Comparison of ENCODE assay signal across 12 cellular contexts in the genomic region with DNA sequence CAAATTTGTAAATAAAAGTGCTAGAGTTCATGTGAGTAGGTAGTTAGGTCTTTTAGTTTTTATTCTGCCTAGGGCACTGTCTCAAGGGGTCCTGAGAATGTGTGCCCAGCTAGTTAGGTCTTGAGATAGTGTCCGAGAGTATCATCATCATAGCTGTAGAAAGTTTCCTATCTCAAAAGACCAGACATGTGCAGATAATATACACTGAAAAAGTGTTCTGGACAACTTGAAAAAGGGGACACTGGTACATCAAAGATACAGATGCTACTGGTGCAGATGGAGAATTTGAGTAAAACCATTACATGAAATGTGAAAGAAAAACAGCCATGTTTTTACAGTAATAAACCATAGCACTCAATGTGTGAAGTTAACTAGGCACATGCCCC. TPM values are rescaled to one million over a fixed set of nuclear protein-coding genes. Genes with fewer than 3 reads are reported as not detected.
DNase-seq lines count a peak whose midpoint lies in the region; ATAC-seq, FAIRE-seq and TF ChIP-seq lines count a peak whose summit lies in the region.
"Had no signal": no experiment of that assay in that cellular context is flagged by ENCODE, and none has a peak within 500 bp of the region (broad histone marks: within the 10 kb centered on the region; RNA-seq: fewer than 3 reads in every experiment).

No MANE protein-coding gene starts in this region.

- TF ChIP-seq POLR2A in GM12891 (IDR thresholded peaks at IDR 0.05; ENCODE audit: low read depth, low read length) = no peak

- no peak for DNase-seq in GM12891 (ENCODE audit: insufficient read length, low spot score)
- DNase-seq in NCI-H748 (lab: John Stamatoyannopoulos, UW; ENCODE audit: unreplicated experiment) = no peak
- no peak for DNase-seq in GF-D8 (lab: John Stamatoyannopoulos, UW)
- DNase-seq in NCI-H187 (lab: John Stamatoyannopoulos, UW) = no peak
- no peak for DNase-seq in NCI-H2107 treated with DMSO at 0.1 percent for 48 hours (lab: John Stamatoyannopoulos, UW; ENCODE audit: unreplicated experiment)
- DNase-seq: activated naive CD4-positive, alpha-beta T cell treated with anti-CD3 and anti-CD28 coated beads, Interleukin-2, amount 10 ng/mL, durations not matched to agents 7 days and 5 days; NCI-H510A treated with DMSO at 0.1 percent for 48 hours; tibial artery had no signal

- no peaks in the 10 kb centered on the region for H3K9me2 ChIP-seq in Loucy (replicated peaks; ENCODE audit: low read depth, low read length)

- peak; percentile 58 for FAIRE-seq in GM12891 (lab: Jason Lieb, UNC)

- H3K9me3 ChIP-seq in Loucy (ENCODE audit: insufficient read depth, low read depth, low read length) = no peaks in the 10 kb centered on the region
- H3K9me3 ChIP-seq in mononuclear cell (ENCODE audit: low read depth, low read length) = no peaks in the 10 kb centered on the region
- H3K9me3 ChIP-seq: esophagus muscularis mucosa, tibial artery had no signal

- no peaks in the 10 kb centered on the region for H3K27me3 ChIP-seq in Loucy (ENCODE audit: insufficient read depth, low read length, poor library complexity, severe bottlenecking)
- H3K27me3 ChIP-seq in mononuclear cell (ENCODE audit: insufficient read depth, low read length) = no peaks in the 10 kb centered on the region
- H3K27me3 ChIP-seq: tibial artery had no signal

- H3K4me3 ChIP-seq in Loucy (ENCODE audit: low read length, poor library complexity, severe bottlenecking) = peak overlapping the region; percentile 48
- H3K4me3 ChIP-seq in mononuclear cell (ENCODE audit: low read length) = peak overlapping the region; percentile 10
- H3K4me3 ChIP-seq: esophagus muscularis mucosa, tibial artery had no signal

- no peaks in the 10 kb centered on the region for H3K36me3 ChIP-seq in Loucy (ENCODE audit: insufficient read depth, low read length)

- H3K4me1 ChIP-seq in Loucy (ENCODE audit: insufficient read depth, low read length, poor library complexity, severe bottlenecking) (peaks cover 24% of the 10 kb centered on the region), mononuclear cell (ENCODE audit: insufficient read depth, low read length) (peaks cover 24% of the 10 kb centered on the region)

- peak overlapping the region; percentile 86 for H2AFZ ChIP-seq in Loucy (ENCODE audit: low read length)

- peak; percentile 21 for ATAC-seq in GM21619 (IDR thresholded peaks at IDR 0.05; ENCODE audit: unreplicated experiment)

- H3K4me2 ChIP-seq in Loucy (ENCODE audit: low read depth, low read length, poor library complexity, severe bottlenecking) = peak overlapping the region; percentile 53

- H4K20me1 ChIP-seq in Loucy (ENCODE audit: insufficient read depth, low read length, poor library complexity, severe bottlenecking) = no peaks in the 10 kb centered on the region

- TF ChIP-seq CTCF in Loucy (conservative IDR thresholded peaks at IDR 0.05; ENCODE audit: low read length) = no peak

- peak overlapping the region; percentile 44 for H3K9ac ChIP-seq in Loucy (ENCODE audit: low read depth, low read length, poor library complexity, severe bottlenecking)

- peaks cover 21% of the 10 kb centered on the region for H3K79me2 ChIP-seq in Loucy (ENCODE audit: insufficient read depth, low read length)

- peaks cover 9% of the 10 kb centered on the region for H3F3A ChIP-seq in Loucy (ENCODE audit: low read depth)

TF ChIP-seq in GM12891, 5 proteins besides CTCF, POLR2A, EP300 and RAD21:
- TF ChIP-seq POLR2AphosphoS5 (IDR thresholded peaks at IDR 0.05; ENCODE audit: low read depth, low read length) (no peak), SPI1 (IDR thresholded peaks at IDR 0.05; ENCODE audit: low read depth, low read length) (no peak), TAF1 (IDR thresholded peaks at IDR 0.05; ENCODE audit: low read depth, low read length) (no peak), PAX5 (IDR thresholded peaks at IDR 0.05; ENCODE audit: insufficient read depth, low read length, severe bottlenecking) (no peak), POU2F2 (IDR thresholded peaks at IDR 0.05; ENCODE audit: low read depth, low read length) (no peak)

RNA-seq across cellular contexts. Expression of gene ZCCHC4, which starts 1.8 kb away (rescaled TPM):
- polyA plus RNA-seq in GM12891 (2012; ENCODE audit: low read depth, missing spikeins) = 4.3 TPM
- 12.4 TPM for total RNA-seq in mononuclear cell
